1 cellular context compared by ENCODE assay signal in the genomic region with DNA sequence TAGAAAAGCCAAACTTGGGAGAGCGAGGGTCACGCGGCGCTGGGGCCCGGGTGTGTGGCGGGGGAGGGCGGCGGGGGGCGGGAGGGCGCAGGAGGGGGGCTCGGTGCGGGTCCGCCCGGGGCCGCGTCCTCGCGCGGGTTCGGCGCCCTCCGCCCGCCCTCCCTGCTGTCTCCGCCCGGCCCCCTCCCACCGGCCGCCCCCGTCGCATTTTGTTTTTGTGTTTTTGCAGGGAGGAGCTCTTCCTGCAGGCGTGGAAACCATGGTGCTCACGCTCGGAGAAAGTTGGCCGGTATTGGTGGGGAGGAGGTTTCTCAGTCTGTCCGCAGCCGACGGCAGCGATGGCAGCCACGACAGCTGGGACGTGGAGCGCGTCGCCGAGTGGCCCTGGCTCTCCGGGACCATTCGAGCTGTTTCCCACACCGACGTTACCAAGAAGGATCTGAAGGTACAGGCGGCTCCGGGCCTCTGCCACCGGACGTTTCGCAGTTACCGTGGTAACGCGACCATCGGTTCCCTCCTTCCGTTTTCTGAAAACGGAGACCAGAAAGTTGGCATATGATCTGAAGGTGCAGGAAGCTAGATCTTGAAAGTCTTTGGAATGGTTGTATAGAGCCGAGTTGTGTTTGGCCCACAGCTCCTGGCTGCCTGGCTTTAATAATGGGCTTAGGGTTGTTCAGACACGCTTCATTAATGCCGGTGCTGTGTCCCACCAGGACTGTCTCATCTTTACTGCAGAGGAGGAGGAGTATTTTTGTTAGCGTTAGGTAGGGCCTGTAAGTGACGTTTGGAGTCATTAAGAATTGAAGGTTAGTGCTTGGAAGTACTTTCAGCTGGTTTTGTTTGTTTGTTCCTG.
TF ChIP-seq lines count a peak whose summit lies in the region.

No MANE protein-coding gene starts in this region.

TF ChIP-seq in HEK293, 187 proteins besides CTCF, POLR2A, EP300 and RAD21 (continued from another document and continues in another):
- TF ChIP-seq, protein P1, sequence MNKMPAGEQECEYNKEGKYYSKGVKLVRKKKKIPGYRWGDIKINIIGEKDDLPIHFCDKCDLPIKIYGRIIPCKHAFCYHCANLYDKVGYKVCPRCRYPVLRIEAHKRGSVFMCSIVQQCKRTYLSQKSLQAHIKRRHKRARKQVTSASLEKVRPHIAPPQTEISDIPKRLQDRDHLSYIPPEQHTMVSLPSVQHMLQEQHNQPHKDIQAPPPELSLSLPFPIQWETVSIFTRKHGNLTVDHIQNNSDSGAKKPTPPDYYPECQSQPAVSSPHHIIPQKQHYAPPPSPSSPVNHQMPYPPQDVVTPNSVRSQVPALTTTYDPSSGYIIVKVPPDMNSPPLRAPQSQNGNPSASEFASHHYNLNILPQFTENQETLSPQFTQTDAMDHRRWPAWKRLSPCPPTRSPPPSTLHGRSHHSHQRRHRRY (tag by site-specific recombination; IDR thresholded peaks at IDR 0.05): no peak
- TF ChIP-seq KLF10 (tag by site-specific recombination; IDR thresholded peaks at IDR 0.05): no peak
- no peak for TF ChIP-seq ZNF266 (tag by site-specific recombination; IDR thresholded peaks at IDR 0.05; ENCODE audit: low read depth)
- TF ChIP-seq ZFP37 (tag by site-specific recombination; IDR thresholded peaks at IDR 0.05): no peak
- no peak for TF ChIP-seq ZBTB8A (tag by site-specific recombination; IDR thresholded peaks at IDR 0.05)
- TF ChIP-seq ZNF311 (tag by site-specific recombination; IDR thresholded peaks at IDR 0.05; ENCODE audit: borderline replicate concordance): no peak
- no peak for TF ChIP-seq ZNF223 (tag by site-specific recombination; IDR thresholded peaks at IDR 0.05)
- TF ChIP-seq OSR2 (tag by site-specific recombination; IDR thresholded peaks at IDR 0.05): no peak
- no peak for TF ChIP-seq RBAK (tag by site-specific recombination; IDR thresholded peaks at IDR 0.05)
- TF ChIP-seq GLI2 (tag by site-specific recombination; IDR thresholded peaks at IDR 0.05; ENCODE audit: borderline replicate concordance, low read depth): no peak
- no peak for TF ChIP-seq HOXA7 (CRISPR knock-in tag; IDR thresholded peaks at IDR 0.05; ENCODE audit: borderline replicate concordance)
- TF ChIP-seq ZNF157 (tag by site-specific recombination; IDR thresholded peaks at IDR 0.05): no peak
- TF ChIP-seq ZNF248 (tag by site-specific recombination; IDR thresholded peaks at IDR 0.05): no peak
- TF ChIP-seq, protein P2, sequence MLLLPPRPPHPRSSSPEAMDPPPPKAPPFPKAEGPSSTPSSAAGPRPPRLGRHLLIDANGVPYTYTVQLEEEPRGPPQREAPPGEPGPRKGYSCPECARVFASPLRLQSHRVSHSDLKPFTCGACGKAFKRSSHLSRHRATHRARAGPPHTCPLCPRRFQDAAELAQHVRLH (tag by site-specific recombination; IDR thresholded peaks at IDR 0.05): no peak
- peak; percentile 5; the same call in 1 of the 2 replicates for TF ChIP-seq PRDM1 (tag by site-specific recombination; IDR thresholded peaks at IDR 0.05)
- no peak for TF ChIP-seq ZNF830 (tag by site-specific recombination; IDR thresholded peaks at IDR 0.05; ENCODE audit: low read depth)
- TF ChIP-seq, protein P3, sequence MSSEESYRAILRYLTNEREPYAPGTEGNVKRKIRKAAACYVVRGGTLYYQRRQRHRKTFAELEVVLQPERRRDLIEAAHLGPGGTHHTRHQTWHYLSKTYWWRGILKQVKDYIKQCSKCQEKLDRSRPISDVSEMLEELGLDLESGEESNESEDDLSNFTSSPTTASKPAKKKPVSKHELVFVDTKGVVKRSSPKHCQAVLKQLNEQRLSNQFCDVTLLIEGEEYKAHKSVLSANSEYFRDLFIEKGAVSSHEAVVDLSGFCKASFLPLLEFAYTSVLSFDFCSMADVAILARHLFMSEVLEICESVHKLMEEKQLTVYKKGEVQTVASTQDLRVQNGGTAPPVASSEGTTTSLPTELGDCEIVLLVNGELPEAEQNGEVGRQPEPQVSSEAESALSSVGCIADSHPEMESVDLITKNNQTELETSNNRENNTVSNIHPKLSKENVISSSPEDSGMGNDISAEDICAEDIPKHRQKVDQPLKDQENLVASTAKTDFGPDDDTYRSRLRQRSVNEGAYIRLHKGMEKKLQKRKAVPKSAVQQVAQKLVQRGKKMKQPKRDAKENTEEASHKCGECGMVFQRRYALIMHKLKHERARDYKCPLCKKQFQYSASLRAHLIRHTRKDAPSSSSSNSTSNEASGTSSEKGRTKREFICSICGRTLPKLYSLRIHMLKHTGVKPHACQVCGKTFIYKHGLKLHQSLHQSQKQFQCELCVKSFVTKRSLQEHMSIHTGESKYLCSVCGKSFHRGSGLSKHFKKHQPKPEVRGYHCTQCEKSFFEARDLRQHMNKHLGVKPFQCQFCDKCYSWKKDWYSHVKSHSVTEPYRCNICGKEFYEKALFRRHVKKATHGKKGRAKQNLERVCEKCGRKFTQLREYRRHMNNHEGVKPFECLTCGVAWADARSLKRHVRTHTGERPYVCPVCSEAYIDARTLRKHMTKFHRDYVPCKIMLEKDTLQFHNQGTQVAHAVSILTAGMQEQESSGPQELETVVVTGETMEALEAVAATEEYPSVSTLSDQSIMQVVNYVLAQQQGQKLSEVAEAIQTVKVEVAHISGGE (tag by site-specific recombination; conservative IDR thresholded peaks at IDR 0.05; ENCODE audit: low read depth): no peak
- no peak for TF ChIP-seq ZNF626 (tag by site-specific recombination; IDR thresholded peaks at IDR 0.05)
- no peak for TF ChIP-seq BCL11B (tag by site-specific recombination; IDR thresholded peaks at IDR 0.05; ENCODE audit: low read depth)
- no peak for TF ChIP-seq ZNF544 (tag by site-specific recombination; IDR thresholded peaks at IDR 0.05)
- TF ChIP-seq GLIS2 (tag by site-specific recombination; IDR thresholded peaks at IDR 0.05): no peak
- peak; percentile 46 for TF ChIP-seq SP2 (tag by site-specific recombination; IDR thresholded peaks at IDR 0.05)
- TF ChIP-seq ZNF664 (tag by site-specific recombination; IDR thresholded peaks at IDR 0.05): no peak
- TF ChIP-seq, protein P4, sequence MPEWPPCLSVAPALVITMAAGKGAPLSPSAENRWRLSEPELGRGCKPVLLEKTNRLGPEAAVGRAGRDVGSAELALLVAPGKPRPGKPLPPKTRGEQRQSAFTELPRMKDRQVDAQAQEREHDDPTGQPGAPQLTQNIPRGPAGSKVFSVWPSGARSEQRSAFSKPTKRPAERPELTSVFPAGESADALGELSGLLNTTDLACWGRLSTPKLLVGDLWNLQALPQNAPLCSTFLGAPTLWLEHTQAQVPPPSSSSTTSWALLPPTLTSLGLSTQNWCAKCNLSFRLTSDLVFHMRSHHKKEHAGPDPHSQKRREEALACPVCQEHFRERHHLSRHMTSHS (tag by site-specific recombination; IDR thresholded peaks at IDR 0.05): no peak
- no peak for TF ChIP-seq ZNF48 (tag by site-specific recombination; IDR thresholded peaks at IDR 0.05)
- no peak for TF ChIP-seq ZNF23 (tag by site-specific recombination; IDR thresholded peaks at IDR 0.05; ENCODE audit: borderline replicate concordance)
- no peak for TF ChIP-seq ZNF600 (tag by site-specific recombination; IDR thresholded peaks at IDR 0.05)
- TF ChIP-seq ZNF354C (tag by site-specific recombination; IDR thresholded peaks at IDR 0.05; ENCODE audit: borderline replicate concordance, low read depth): no peak
- TF ChIP-seq, protein P5, sequence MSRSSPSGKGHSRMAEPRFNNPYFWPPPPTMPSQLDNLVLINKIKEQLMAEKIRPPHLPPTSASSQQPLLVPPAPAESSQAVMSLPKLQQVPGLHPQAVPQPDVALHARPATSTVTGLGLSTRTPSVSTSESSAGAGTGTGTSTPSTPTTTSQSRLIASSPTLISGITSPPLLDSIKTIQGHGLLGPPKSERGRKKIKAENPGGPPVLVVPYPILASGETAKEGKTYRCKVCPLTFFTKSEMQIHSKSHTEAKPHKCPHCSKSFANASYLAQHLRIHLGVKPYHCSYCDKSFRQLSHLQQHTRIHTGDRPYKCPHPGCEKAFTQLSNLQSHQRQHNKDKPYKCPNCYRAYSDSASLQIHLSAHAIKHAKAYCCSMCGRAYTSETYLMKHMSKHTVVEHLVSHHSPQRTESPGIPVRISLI (tag by site-specific recombination; IDR thresholded peaks at IDR 0.05): 0 out of 2 replicates have a peak, but pooled peaks have one; percentile 49
- no peak for TF ChIP-seq SETDB1 (IDR thresholded peaks at IDR 0.05; ENCODE audit: insufficient read length, low read length)
- no peak for TF ChIP-seq ZNF426 (tag by site-specific recombination; IDR thresholded peaks at IDR 0.05)
- no peak for TF ChIP-seq ZNF169 (tag by site-specific recombination; IDR thresholded peaks at IDR 0.05)
- no peak for TF ChIP-seq IKZF3 (tag by site-specific recombination; IDR thresholded peaks at IDR 0.05)
- TF ChIP-seq ZBTB21 (tag by site-specific recombination; IDR thresholded peaks at IDR 0.05): no peak
- TF ChIP-seq SCRT1 (tag by site-specific recombination; IDR thresholded peaks at IDR 0.05; ENCODE audit: borderline replicate concordance): no peak
- TF ChIP-seq ZNF350 (tag by site-specific recombination; IDR thresholded peaks at IDR 0.05): no peak
- TF ChIP-seq ZNF292 (tag by site-specific recombination; IDR thresholded peaks at IDR 0.05; ENCODE audit: borderline replicate concordance, low read depth): no peak
- TF ChIP-seq KLF8 (tag by site-specific recombination; IDR thresholded peaks at IDR 0.05): no peak
- no peak for TF ChIP-seq ZFP41 (tag by site-specific recombination; IDR thresholded peaks at IDR 0.05; ENCODE audit: borderline replicate concordance)
- TF ChIP-seq ZNF585B (tag by site-specific recombination; IDR thresholded peaks at IDR 0.05): no peak
- TF ChIP-seq ZNF174 (tag by site-specific recombination; IDR thresholded peaks at IDR 0.05): no peak
- no peak for TF ChIP-seq GLIS1 (tag by site-specific recombination; IDR thresholded peaks at IDR 0.05)
- TF ChIP-seq, protein P6, sequence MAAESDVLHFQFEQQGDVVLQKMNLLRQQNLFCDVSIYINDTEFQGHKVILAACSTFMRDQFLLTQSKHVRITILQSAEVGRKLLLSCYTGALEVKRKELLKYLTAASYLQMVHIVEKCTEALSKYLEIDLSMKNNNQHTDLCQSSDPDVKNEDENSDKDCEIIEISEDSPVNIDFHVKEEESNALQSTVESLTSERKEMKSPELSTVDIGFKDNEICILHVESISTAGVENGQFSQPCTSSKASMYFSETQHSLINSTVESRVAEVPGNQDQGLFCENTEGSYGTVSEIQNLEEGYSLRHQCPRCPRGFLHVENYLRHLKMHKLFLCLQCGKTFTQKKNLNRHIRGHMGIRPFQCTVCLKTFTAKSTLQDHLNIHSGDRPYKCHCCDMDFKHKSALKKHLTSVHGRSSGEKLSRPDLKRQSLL (tag by site-specific recombination; IDR thresholded peaks at IDR 0.05): no peak
- TF ChIP-seq ZFHX2 (tag by site-specific recombination; conservative IDR thresholded peaks at IDR 0.05): peak; percentile 35; the same call in 1 of the 2 replicates
- TF ChIP-seq, protein P7, sequence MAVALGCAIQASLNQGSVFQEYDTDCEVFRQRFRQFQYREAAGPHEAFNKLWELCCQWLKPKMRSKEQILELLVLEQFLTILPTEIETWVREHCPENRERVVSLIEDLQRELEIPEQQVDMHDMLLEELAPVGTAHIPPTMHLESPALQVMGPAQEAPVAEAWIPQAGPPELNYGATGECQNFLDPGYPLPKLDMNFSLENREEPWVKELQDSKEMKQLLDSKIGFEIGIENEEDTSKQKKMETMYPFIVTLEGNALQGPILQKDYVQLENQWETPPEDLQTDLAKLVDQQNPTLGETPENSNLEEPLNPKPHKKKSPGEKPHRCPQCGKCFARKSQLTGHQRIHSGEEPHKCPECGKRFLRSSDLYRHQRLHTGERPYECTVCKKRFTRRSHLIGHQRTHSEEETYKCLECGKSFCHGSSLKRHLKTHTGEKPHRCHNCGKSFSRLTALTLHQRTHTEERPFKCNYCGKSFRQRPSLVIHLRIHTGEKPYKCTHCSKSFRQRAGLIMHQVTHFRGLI (tag by site-specific recombination; IDR thresholded peaks at IDR 0.05): no peak
- TF ChIP-seq ZBTB7A (tag by site-specific recombination; IDR thresholded peaks at IDR 0.05; ENCODE audit: low read depth): no peak
- TF ChIP-seq ZNF37A (tag by site-specific recombination; IDR thresholded peaks at IDR 0.05): no peak
- no peak for TF ChIP-seq ZNF561 (tag by site-specific recombination; IDR thresholded peaks at IDR 0.05; ENCODE audit: borderline replicate concordance)
- TF ChIP-seq BCL11A (tag by site-specific recombination; IDR thresholded peaks at IDR 0.05; ENCODE audit: low read depth): no peak
- TF ChIP-seq, protein P8, sequence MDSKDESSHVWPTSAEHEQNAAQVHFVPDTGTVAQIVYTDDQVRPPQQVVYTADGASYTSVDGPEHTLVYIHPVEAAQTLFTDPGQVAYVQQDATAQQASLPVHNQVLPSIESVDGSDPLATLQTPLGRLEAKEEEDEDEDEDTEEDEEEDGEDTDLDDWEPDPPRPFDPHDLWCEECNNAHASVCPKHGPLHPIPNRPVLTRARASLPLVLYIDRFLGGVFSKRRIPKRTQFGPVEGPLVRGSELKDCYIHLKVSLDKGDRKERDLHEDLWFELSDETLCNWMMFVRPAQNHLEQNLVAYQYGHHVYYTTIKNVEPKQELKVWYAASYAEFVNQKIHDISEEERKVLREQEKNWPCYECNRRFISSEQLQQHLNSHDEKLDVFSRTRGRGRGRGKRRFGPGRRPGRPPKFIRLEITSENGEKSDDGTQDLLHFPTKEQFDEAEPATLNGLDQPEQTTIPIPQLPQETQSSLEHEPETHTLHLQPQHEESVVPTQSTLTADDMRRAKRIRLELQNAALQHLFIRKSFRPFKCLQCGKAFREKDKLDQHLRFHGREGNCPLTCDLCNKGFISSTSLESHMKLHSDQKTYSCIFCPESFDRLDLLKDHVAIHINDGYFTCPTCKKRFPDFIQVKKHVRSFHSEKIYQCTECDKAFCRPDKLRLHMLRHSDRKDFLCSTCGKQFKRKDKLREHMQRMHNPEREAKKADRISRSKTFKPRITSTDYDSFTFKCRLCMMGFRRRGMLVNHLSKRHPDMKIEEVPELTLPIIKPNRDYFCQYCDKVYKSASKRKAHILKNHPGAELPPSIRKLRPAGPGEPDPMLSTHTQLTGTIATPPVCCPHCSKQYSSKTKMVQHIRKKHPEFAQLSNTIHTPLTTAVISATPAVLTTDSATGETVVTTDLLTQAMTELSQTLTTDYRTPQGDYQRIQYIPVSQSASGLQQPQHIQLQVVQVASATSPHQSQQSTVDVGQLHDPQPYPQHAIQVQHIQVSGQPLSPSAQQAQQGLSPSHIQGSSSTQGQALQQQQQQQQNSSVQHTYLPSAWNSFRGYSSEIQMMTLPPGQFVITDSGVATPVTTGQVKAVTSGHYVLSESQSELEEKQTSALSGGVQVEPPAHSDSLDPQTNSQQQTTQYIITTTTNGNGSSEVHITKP (tag by site-specific recombination; IDR thresholded peaks at IDR 0.05): peak; percentile 96
- no peak for TF ChIP-seq ZNF837 (tag by site-specific recombination; IDR thresholded peaks at IDR 0.05)
- no peak for TF ChIP-seq ZNF302 (tag by site-specific recombination; IDR thresholded peaks at IDR 0.05; ENCODE audit: low read depth)
- no peak for TF ChIP-seq HOXD13 (CRISPR knock-in tag; IDR thresholded peaks at IDR 0.05; ENCODE audit: borderline replicate concordance)
- TF ChIP-seq ZNF473 (tag by site-specific recombination; IDR thresholded peaks at IDR 0.05): no peak
